Comparison of ENCODE assay signal across 8 cellular contexts in genomic region chr11:69640260-69640994, GRCh38. TPM values are rescaled to one million over a fixed set of nuclear protein-coding genes. Genes with fewer than 3 reads are reported as not detected.
DNase-seq lines count a peak whose midpoint lies in the region; ATAC-seq, FAIRE-seq and TF ChIP-seq lines count a peak whose summit lies in the region.

No MANE protein-coding gene starts in this region.

- peaks cover 16% of the 10 kb centered on the region for H3K27me3 Mint-ChIP-seq in H9 (ENCODE audit: low read depth)

- H3K18ac ChIP-seq in H9 (ENCODE audit: insufficient read length, low read depth, low read length), result peak overlapping the region; percentile 93

- no peak overlapping the region for H3K23ac ChIP-seq in H9 (ENCODE audit: insufficient read length, low read depth, low read length)

- no peak overlapping the region for H3T11ph ChIP-seq in H9 (ENCODE audit: low read length)

- H3K56ac ChIP-seq in H9 (ENCODE audit: insufficient read length, low read depth, low read length), result no peak overlapping the region

- no CpG with 5 or more reads among the region's 43 CpGs for WGBS in H9 (ENCODE audit: extremely low coverage, insufficient read length, low lambda C conversion rate)

- peak overlapping the region; percentile 84 for H3K4me2 ChIP-seq in H9 (ENCODE audit: insufficient read depth, insufficient read length, low read length)

- peak overlapping the region; percentile 77 for H2BK12ac ChIP-seq in H9 (ENCODE audit: insufficient read length, low read depth, low read length)

- no peaks in the 10 kb centered on the region for H3K79me2 ChIP-seq in H9 (ENCODE audit: insufficient read depth, low read length)

- no peak for ATAC-seq in GM19395 (IDR thresholded peaks at IDR 0.05; ENCODE audit: unreplicated experiment)

- H3K23me2 ChIP-seq in H9 (ENCODE audit: insufficient read length, low read depth, low read length, poor library complexity, severe bottlenecking), result peaks cover 21% of the 10 kb centered on the region

- H3K9me3 Mint-ChIP-seq in H9, result no peaks in the 10 kb centered on the region

- H3K4me3 Mint-ChIP-seq in H9, result peak overlapping the region; percentile 70 to 94

- H3K36me3 ChIP-seq in cardiac muscle cell, result no peaks in the 10 kb centered on the region

- peak overlapping the region; percentile 42 for H3K9ac ChIP-seq in H9 (ENCODE audit: extremely low read depth, insufficient read length, low read length)

- H4K8ac ChIP-seq in H9 (replicated peaks; ENCODE audit: insufficient read length, low read depth, low read length), result no peak overlapping the region

- H4K5ac ChIP-seq in H9 (ENCODE audit: insufficient read length, low read depth, low read length), result no peak overlapping the region

- no peaks in the 10 kb centered on the region for H3K9me3 ChIP-seq in H9 (ENCODE audit: control insufficient read depth, low read depth, low read length)
- no peaks in the 10 kb centered on the region for H3K9me3 ChIP-seq in cardiac muscle cell (ENCODE audit: low read depth)

- DNase-seq in H9 (peak; percentile 31), cardiac muscle cell (ENCODE audit: low read depth in 1 of 2, low spot score in 1 of 2) (peak in 1 of 2 donors; percentile 33), renal cortical epithelial cell (ENCODE audit: low read depth) (peak; percentile 15), NCI-H774 (lab: John Stamatoyannopoulos, UW) (no peak), GM13976 (ENCODE audit: low spot score) (no peak), GM12892 (ENCODE audit: insufficient read length) (no peak)

- H2BK120ac ChIP-seq in H9 (ENCODE audit: low read depth, low read length, poor library complexity, severe bottlenecking), result peak overlapping the region; percentile 39

- no peak overlapping the region for H2AFZ ChIP-seq in H9 (ENCODE audit: low read length)

- no peaks in the 10 kb centered on the region for H4K20me1 ChIP-seq in H9 (ENCODE audit: control insufficient read depth, insufficient read depth, insufficient read length)

- no peak for FAIRE-seq in GM12892 (lab: Jason Lieb, UNC)

- no peak overlapping the region for H2BK15ac ChIP-seq in H9 (ENCODE audit: low read depth, low read length)

- no peak overlapping the region for H2BK5ac ChIP-seq in H9 (ENCODE audit: insufficient read length, low read length)

- no peak overlapping the region for H2AK5ac ChIP-seq in H9 (ENCODE audit: insufficient read length, low read length)

- peaks cover 3% of the 10 kb centered on the region; the same call in 1 of the 2 replicates for H3K27me3 ChIP-seq in H9 (ENCODE audit: insufficient read depth, low read length)
- H3K27me3 ChIP-seq in cardiac muscle cell, result peaks cover 55% of the 10 kb centered on the region

- H3K27ac Mint-ChIP-seq in H9, result peak overlapping the region in 2 of 3 experiments; percentile 89 to 97; a peak in 3 of 7 replicates

- peaks cover 4 to 22% (median 16%) of the 10 kb centered on the region in 3 experiments; a peak in 6 of 7 replicates for H3K36me3 Mint-ChIP-seq in H9 (ENCODE audit: insufficient read depth in 1 of 3, low read depth in 3 of 3)

- H4K91ac ChIP-seq in H9 (ENCODE audit: insufficient read length, low read depth, low read length), result peak overlapping the region; percentile 48

- H3K27ac ChIP-seq in H9 (ENCODE audit: insufficient read length, low read depth, low read length) (no peak overlapping the region), VCaP (peak overlapping the region; percentile 100), cardiac muscle cell (no peak overlapping the region)

- peak overlapping the region; percentile 67 for H3K4me3 ChIP-seq in cardiac muscle cell

- in situ Hi-C loops in GM13976 (cut with MboI; ENCODE audit: low sequenced_read_pairs, unreplicated experiment), result loop anchor here (10.0 to 25.0 kb wide), 2 partner anchors 353 to 536 kb away; partner anchors contain the start of gene MYEOV

- H2BK20ac ChIP-seq in H9 (ENCODE audit: low read depth, low read length, poor library complexity, severe bottlenecking), result no peak overlapping the region

- peaks cover 3% of the 10 kb centered on the region for H3K79me1 ChIP-seq in H9 (ENCODE audit: insufficient read depth, low read depth, low read length, poor library complexity, severe bottlenecking)

- H3K4me1 ChIP-seq in H9 (ENCODE audit: insufficient read depth, low read length) (no peaks in the 10 kb centered on the region), cardiac muscle cell (ENCODE audit: low read depth) (peaks cover 9% of the 10 kb centered on the region)

- peak overlapping the region; percentile 8; the same call in 1 of the 2 replicates for H3K4ac ChIP-seq in H9 (ENCODE audit: low read depth, low read length)

- TF ChIP-seq CTCF in H9 (conservative IDR thresholded peaks at IDR 0.05) (no peak), VCaP (conservative IDR thresholded peaks at IDR 0.05) (no peak), cardiac muscle cell (IDR thresholded peaks at IDR 0.05; ENCODE audit: low read depth, low read length) (no peak), GM13976 (IDR thresholded peaks at IDR 0.05; ENCODE audit: borderline replicate concordance, control extremely low read depth, extremely low read depth, insufficient read depth, missing control alignments) (no peak)

- peaks cover 21 to 29% of the 10 kb centered on the region in 2 experiments for H3K4me1 Mint-ChIP-seq in H9

- peak overlapping the region; percentile 92 for H3K14ac ChIP-seq in H9 (ENCODE audit: insufficient read depth, low read length)

- TF ChIP-seq POLR2A in GM12892 (IDR thresholded peaks at IDR 0.05; ENCODE audit: low read depth, low read length), result no peak

RNA-seq across cellular contexts. Expression of gene CCND1, which starts 0.5 kb away (rescaled TPM):
- total RNA-seq in H9 (2021), result 372 and 399 TPM in 2 replicates
- 29.2 and 36.5 TPM in 2 replicates for total RNA-seq in cardiac muscle cell
- 20.1 and 41.6 TPM in 2 replicates for polyA plus RNA-seq in cardiac muscle cell
- 225 and 668 TPM in 2 replicates for total RNA-seq in renal cortical epithelial cell
- 1.5 TPM for polyA plus RNA-seq in GM12892 (2012; ENCODE audit: missing spikeins)

RNA-seq across cellular contexts. Expression of gene LTO1, which starts 34.7 kb away (rescaled TPM):
- total RNA-seq in H9 (2021), result 25.3 and 26.2 TPM in 2 replicates
- total RNA-seq in cardiac muscle cell, result 20.2 and 26.2 TPM in 2 replicates
- polyA plus RNA-seq in cardiac muscle cell, result 23.0 and 31.7 TPM in 2 replicates
- 11.5 and 17.1 TPM in 2 replicates for total RNA-seq in renal cortical epithelial cell
- 9.1 TPM for polyA plus RNA-seq in GM12892 (2012; ENCODE audit: missing spikeins)

Comparison
In these comparisons a context has a peak if more than half of its experiments do, and no peak if none do; other contexts are left out.
1. DNase-seq: peak in H9 (single experiment) and renal cortical epithelial cell (single experiment); none in NCI-H774 (single experiment), GM13976 (single experiment) and GM12892 (single experiment).